1 cellular context compared by ENCODE assay signal in the genomic region with DNA sequence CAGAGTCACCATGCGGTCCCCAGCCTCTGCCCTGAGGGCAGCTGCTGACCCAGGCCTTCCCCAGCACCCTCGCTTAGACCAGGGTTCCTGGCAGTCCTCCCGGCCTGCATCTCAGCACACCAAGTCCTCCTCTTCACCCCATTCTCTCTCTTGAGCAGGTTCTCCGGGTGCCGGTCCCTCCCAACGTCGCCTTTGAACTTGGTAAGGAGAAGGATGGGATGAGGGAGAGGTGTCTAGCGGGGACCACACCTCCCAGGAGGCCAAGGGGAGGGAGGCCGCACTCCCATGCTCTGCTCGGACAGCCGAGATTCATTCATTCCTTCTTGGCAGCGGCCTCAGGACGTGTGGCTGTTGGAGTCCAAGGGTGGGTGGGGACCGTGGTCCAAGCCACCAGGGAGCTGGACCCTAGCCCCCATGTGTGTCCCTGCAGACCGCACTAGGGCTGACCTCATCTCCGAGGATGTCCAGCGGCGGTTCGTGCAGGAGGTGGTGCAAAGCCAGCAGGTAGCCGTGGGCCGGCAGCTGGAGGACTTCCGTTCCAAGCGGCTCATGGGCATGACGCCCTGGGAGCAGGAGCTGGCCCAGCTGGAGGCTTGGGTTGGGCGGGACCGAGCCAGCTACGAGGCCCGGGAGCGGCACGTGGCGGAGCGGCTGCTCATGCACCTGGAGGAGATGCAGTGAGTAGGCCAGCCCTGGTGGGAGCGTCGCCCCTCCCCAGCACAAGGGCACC.
A peak's percentile ranks its signal among the peaks of the same experiment; 100 is the strongest.
TF ChIP-seq lines count a peak whose summit lies in the region.

No MANE protein-coding gene starts in this region.

TF ChIP-seq in H1, 55 proteins besides CTCF, POLR2A, EP300 and RAD21:
- TF ChIP-seq E2F6 (IDR thresholded peaks at IDR 0.05) (peak; percentile 43; the same call in 1 of the 2 replicates), TEAD4 (IDR thresholded peaks at IDR 0.05; ENCODE audit: low read depth, low read length) (no peak)
TF ChIP-seq in H1: peak in this region for 1.
